In the genomic region with DNA sequence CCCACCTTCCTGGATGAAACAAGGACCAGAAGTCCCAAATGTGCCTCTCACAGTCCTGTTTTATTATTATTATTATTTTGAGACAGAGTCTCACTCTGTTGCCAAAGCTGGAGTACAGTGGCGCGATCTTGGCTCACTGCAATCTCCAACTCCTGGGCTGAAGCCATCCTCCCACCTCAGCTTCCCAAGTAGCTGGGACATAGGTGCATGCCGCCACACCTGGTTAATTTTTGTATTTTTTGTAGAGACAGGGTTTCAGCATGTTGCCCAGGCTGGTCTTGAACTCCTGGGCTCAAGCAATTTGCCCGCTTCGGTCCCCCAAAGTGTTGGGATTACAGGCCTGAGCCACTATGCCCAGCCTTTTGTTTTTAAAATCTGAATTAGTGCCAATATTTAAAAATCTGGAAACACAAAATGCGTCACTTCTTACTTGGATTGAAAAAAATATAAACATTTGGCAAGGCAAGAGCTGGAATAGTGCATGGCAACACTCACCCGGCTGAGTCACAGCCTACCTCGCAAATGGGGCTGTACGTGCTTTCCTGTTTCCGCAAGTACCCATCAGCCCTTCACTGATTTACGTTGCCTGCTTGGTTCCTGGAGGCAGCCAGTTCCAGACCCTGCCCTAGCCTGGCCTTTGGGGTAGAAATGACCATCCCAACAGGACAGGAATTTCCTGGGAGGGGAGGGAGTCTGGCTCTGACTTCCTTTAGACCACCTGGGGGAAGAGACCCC, we compare ENCODE assay signal across 9 cellular contexts. TPM values are rescaled to one million over a fixed set of nuclear protein-coding genes. Genes with fewer than 3 reads are reported as not detected.
DNase-seq lines count a peak whose midpoint lies in the region; ATAC-seq and TF ChIP-seq lines count a peak whose summit lies in the region.
"Had no signal": no experiment of that assay in that cellular context is flagged by ENCODE, and none has a peak within 500 bp of the region (broad histone marks: within the 10 kb centered on the region; RNA-seq: fewer than 3 reads in every experiment).

No MANE protein-coding gene starts in this region.

- H3K9ac ChIP-seq in PC-3 (ENCODE audit: low read length): peak overlapping the region; percentile 51

- no peaks in the 10 kb centered on the region for H3K9me2 ChIP-seq in PC-3 (replicated peaks; ENCODE audit: low read length)

- TF ChIP-seq CTCF in AG09319 (IDR thresholded peaks at IDR 0.05; ENCODE audit: low read depth, low read length) (no peak), PC-3 (conservative IDR thresholded peaks at IDR 0.05; ENCODE audit: low read depth, low read length) (no peak), nephron (IDR thresholded peaks at IDR 0.05; ENCODE audit: unreplicated experiment in 3 of 3) (no peak)

- POLR2A ChIA-PET in PC-3 (lab: Charles Lee; ENCODE audit: unreplicated experiment): no interaction called here

- CTCF ChIA-PET in PC-3 (lab: Charles Lee): interaction anchor here (0.5 kb wide), 1 partner anchor 116 kb away, joined by 4 read pairs; no protein-coding TSS in a partner anchor

- H3K27me3 ChIP-seq in PC-3 (ENCODE audit: low read length): no peaks in the 10 kb centered on the region

- intact Hi-C loops in PC-3 (cut with micrococcal nuclease): loop anchor here (2.0 kb wide), 1 partner anchor 70 kb away; the partner anchor contains the start of gene FKBP1A

- peak; percentile 68 for ATAC-seq in PC-3
- peak; percentile 50 for ATAC-seq in esophagus mucosa
- ATAC-seq in HG03442 (IDR thresholded peaks at IDR 0.05; ENCODE audit: unreplicated experiment): no peak
- no peak for ATAC-seq in GM19452 (IDR thresholded peaks at IDR 0.05; ENCODE audit: unreplicated experiment)
- ATAC-seq in GM18870 (IDR thresholded peaks at IDR 0.05; ENCODE audit: unreplicated experiment): no peak

- peak overlapping the region in 2 of 3 experiments; percentile 22 to 57 for H3K4me3 Mint-ChIP-seq in nephron

- DNase-seq in AG09319 (ENCODE audit: extremely low read depth, low read depth): peak; percentile 77
- DNase-seq in PC-3: peak; percentile 85
- DNase-seq in NCI-H2227 (lab: John Stamatoyannopoulos, UW; ENCODE audit: unreplicated experiment): no peak
- DNase-seq: stimulated activated CD4-positive, alpha-beta T cell treated with anti-CD3 and anti-CD28 coated beads, Interleukin-2, amount 100 ng/mL, for 48 hours had no signal

- H3K36me3 ChIP-seq in PC-3 (ENCODE audit: low read depth, low read length): no peaks in the 10 kb centered on the region

- peaks cover 44% of the 10 kb centered on the region for H3K4me1 ChIP-seq in PC-3 (ENCODE audit: insufficient read depth, low read length)

- peak overlapping the region; percentile 82 for H3K27ac ChIP-seq in PC-3 (ENCODE audit: low read length)

- H4K20me1 ChIP-seq in PC-3 (ENCODE audit: low read length): no peaks in the 10 kb centered on the region

- H3K4me1 Mint-ChIP-seq in nephron: no peaks in the 10 kb centered on the region

- no peaks in the 10 kb centered on the region for H3F3A ChIP-seq in PC-3 (ENCODE audit: low read length, unreplicated experiment)

- H3K9me3 ChIP-seq in PC-3 (ENCODE audit: low read length): no peaks in the 10 kb centered on the region

- H3K4me2 ChIP-seq in PC-3 (ENCODE audit: low read length): peak overlapping the region; percentile 22

- no TSS peak for BruUV-seq in PC-3 (replicated peaks; lab: Mats Ljungman, UMichigan)

- no peak overlapping the region for H3K4me3 ChIP-seq in PC-3 (ENCODE audit: low read length)

- H3K9me3 Mint-ChIP-seq in nephron: no peaks in the 10 kb centered on the region

- no peaks in the 10 kb centered on the region for H3K27me3 Mint-ChIP-seq in nephron (ENCODE audit: low read depth)

- H3K36me3 Mint-ChIP-seq in nephron (ENCODE audit: low read depth): no peaks in the 10 kb centered on the region

- H3K27ac Mint-ChIP-seq in nephron: peak overlapping the region in 2 of 3 experiments; percentile 71 to 90

- peaks cover 24% of the 10 kb centered on the region for H3K79me2 ChIP-seq in PC-3 (ENCODE audit: low read length)

- 0 out of 2 replicates have a peak overlapping the region, but pooled peaks have one; percentile 17 for H2AFZ ChIP-seq in PC-3 (ENCODE audit: low read length)

RNA-seq across cellular contexts. Expression of gene SDCBP2, which starts 6.3 kb away (rescaled TPM):
- total RNA-seq in PC-3 (2014; rRNA removed) (14.4 and 25.5 TPM in 2 replicates), esophagus mucosa (107 TPM)

RNA-seq across cellular contexts. Expression of gene SNPH, which starts 56.6 kb away (rescaled TPM):
- total RNA-seq in PC-3 (2014; rRNA removed): 21.4 and 24.9 TPM in 2 replicates
- total RNA-seq in esophagus mucosa: 0.64 TPM

Comparison
In these comparisons a context has a peak if more than half of its experiments do, and no peak if none do; other contexts are left out.
1. ATAC-seq: peak in PC-3 (single experiment) and esophagus mucosa (single experiment); none in HG03442 (single experiment), GM19452 (single experiment) and GM18870 (single experiment).
2. RNA of gene SNPH, which starts 56.6 kb away (total RNA-seq): 21.4 to 24.9 TPM in PC-3; 0.64 TPM in esophagus mucosa (single experiment); every median in the first group is over 10 times any median in the second.